In genomic region chr6:85644374-85644762, GRCh38 we compare ENCODE assay signal across 8 cellular contexts. TPM values are rescaled to one million over a fixed set of nuclear protein-coding genes. Genes with fewer than 3 reads are reported as not detected.
DNase-seq lines count a peak whose midpoint lies in the region; ATAC-seq, FAIRE-seq and TF ChIP-seq lines count a peak whose summit lies in the region.

No MANE protein-coding gene starts in this region.

- H3K4me1 ChIP-seq in DOHH2 (ENCODE audit: control insufficient read depth, low read length) (peaks cover 35% of the 10 kb centered on the region), NT2/D1 (ENCODE audit: insufficient read depth, insufficient read length) (no peaks in the 10 kb centered on the region), pancreas (peaks cover 6 to 19% (median 18%) of the 10 kb centered on the region in 3 donors)

- intact Hi-C loops in pancreas (cut with DNase I), result loop anchor here in 2 of 3 donors (5.0 kb wide), 1 partner anchor 33 kb away; no protein-coding TSS in a partner anchor

- H3K27me3 ChIP-seq in DOHH2 (ENCODE audit: control insufficient read depth, low read length) (no peaks in the 10 kb centered on the region; the same call in 1 of the 2 replicates), NT2/D1 (ENCODE audit: insufficient read depth, insufficient read length) (no peaks in the 10 kb centered on the region), pancreas (no peaks in the 10 kb centered on the region)

- H3K4me3 ChIP-seq in DOHH2 (ENCODE audit: low read length) (peak overlapping the region; percentile 82), NT2/D1 (ENCODE audit: insufficient read length, low read depth) (peak overlapping the region; percentile 61), pancreas (peak overlapping the region; percentile 49 to 97 (median 67))

- H3F3A ChIP-seq in DOHH2 (ENCODE audit: control insufficient read depth, insufficient read depth), result peaks cover 14% of the 10 kb centered on the region

- DNase-seq in NT2/D1 (ENCODE audit: low read depth, low spot score) (no peak), pancreas (no peak), iPS-NIHi11 (ENCODE audit: low spot score) (no peak), RPMI8226 (no peak)

- H3K9me3 ChIP-seq in DOHH2 (ENCODE audit: control insufficient read depth, insufficient read depth, low read length) (0 out of 2 replicates have a peak, but pooled peaks cover 3% of the 10 kb centered on the region), NT2/D1 (ENCODE audit: insufficient read depth, low read length) (no peaks in the 10 kb centered on the region), pancreas (no peaks in the 10 kb centered on the region)

- ATAC-seq in pancreas (no peak), GM21786 (IDR thresholded peaks at IDR 0.05; ENCODE audit: unreplicated experiment) (no peak), HG02884 (IDR thresholded peaks at IDR 0.05; ENCODE audit: unreplicated experiment) (no peak)

- FAIRE-seq in endometrium (lab: Jason Lieb, UNC), result peak; percentile 74
- peak; percentile 57 for FAIRE-seq in pancreas (lab: Jason Lieb, UNC)

- H4K20me1 ChIP-seq in DOHH2 (ENCODE audit: control insufficient read depth, insufficient read depth, low read depth, low read length), result peaks cover 27% of the 10 kb centered on the region

- peaks cover 41% of the 10 kb centered on the region for H3K36me3 ChIP-seq in DOHH2 (ENCODE audit: control insufficient read depth, low read length)
- peaks cover 24% of the 10 kb centered on the region for H3K36me3 ChIP-seq in NT2/D1 (ENCODE audit: insufficient read depth, insufficient read length, low read length)
- H3K36me3 ChIP-seq in pancreas, result peaks cover 0 to 6% (median 0%) of the 10 kb centered on the region in 3 donors

- peak overlapping the region; percentile 83 for H3K9ac ChIP-seq in NT2/D1 (ENCODE audit: insufficient read length, low read depth)

- H3K9me2 ChIP-seq in DOHH2 (replicated peaks; ENCODE audit: control insufficient read depth, low read length), result no peaks in the 10 kb centered on the region

- H3K27ac ChIP-seq in DOHH2 (ENCODE audit: low read depth, low read length) (peak overlapping the region; percentile 86), pancreas (peak overlapping the region; percentile 97 to 99 (median 99))

- H3K4me2 ChIP-seq in DOHH2 (ENCODE audit: low read length), result peak overlapping the region; percentile 91

- WGBS in pancreas, 2 donors, result 0% methylated on average over 4 of the region's 4 CpGs

- TF ChIP-seq CTCF in DOHH2 (IDR thresholded peaks at IDR 0.05; ENCODE audit: low read depth, low read length, poor library complexity, severe bottlenecking) (no peak), pancreas (IDR thresholded peaks at IDR 0.05) (no peak)

- H3K79me2 ChIP-seq in DOHH2 (ENCODE audit: control insufficient read depth, low read length), result peaks cover 48% of the 10 kb centered on the region

RNA-seq across cellular contexts. Expression of gene SYNCRIP, which starts 1.7 kb away (rescaled TPM):
- total RNA-seq in pancreas, result 10 to 100 TPM; 23.3 to 48.9 (median 43.5) TPM
- polyA plus RNA-seq in pancreas, result 10 to 100 TPM; 14.6 to 22.2 TPM

RNA-seq across cellular contexts. Expression of gene SNX14, which starts 50.7 kb away (rescaled TPM):
- total RNA-seq in pancreas, result 10 to 100 TPM; 30.0 to 44.0 (median 33.5) TPM
- 10 to 100 TPM; 66.9 to 85.6 TPM for polyA plus RNA-seq in pancreas
